Comparison of ENCODE assay signal across 8 cellular contexts in genomic region chr15:41283653-41284424, GRCh38. TPM values are rescaled to one million over a fixed set of nuclear protein-coding genes. Genes with fewer than 3 reads are reported as not detected.
DNase-seq lines count a peak whose midpoint lies in the region; ATAC-seq and TF ChIP-seq lines count a peak whose summit lies in the region.

No MANE protein-coding gene starts in this region.

- peak overlapping the region; percentile 89 for H2BK120ac ChIP-seq in mesendoderm (ENCODE audit: low read depth, low read length)

- DNase-seq in Caki2 (ENCODE audit: low read depth) (peak; percentile 99), HUDEP-2 (lab: John Stamatoyannopoulos, UW; ENCODE audit: unreplicated experiment in 76 of 76) (peak; percentile 35 to 98 (median 95)), NOMO-1 treated with dmso at 0.1 percent for 144 hours (lab: John Stamatoyannopoulos, UW; ENCODE audit: unreplicated experiment) (peak; percentile 98), endodermal cell (peak; percentile 99), mesendoderm (peak; percentile 99)
- peak; percentile 93 for DNase-seq in activated CD8-positive, alpha-beta memory T cell treated with anti-CD3 and anti-CD28 coated beads, Interleukin-2, amount 50 U/mL, for 1 hour (ENCODE audit: extremely low read depth)
- DNase-seq in stimulated activated CD8-positive, alpha-beta memory T cell treated with anti-CD3 and anti-CD28 coated beads, Interleukin-12 subunit alpha, Interleukin-12 subunit beta, amount 100 ng/mL, for 4 hours (ENCODE audit: low read depth), result peak; percentile 93

- peak overlapping the region; percentile 95 for H3K27ac Mint-ChIP-seq in endodermal cell

- in situ Hi-C loops in Caki2 (cut with HindIII; ENCODE audit: low pct_unique_long_range_greater_than_20kb, low sequenced_read_pairs), result no loop called here

- H4K8ac ChIP-seq in mesendoderm (ENCODE audit: low read depth, low read length), result no peak overlapping the region

- H3K27ac ChIP-seq in endodermal cell (ENCODE audit: low read depth, low read length) (peak overlapping the region; percentile 73), mesendoderm (ENCODE audit: low read depth, low read length) (peak overlapping the region; percentile 67)

- no peaks in the 10 kb centered on the region for H3K27me3 Mint-ChIP-seq in endodermal cell (ENCODE audit: insufficient read depth)

- H3K27me3 ChIP-seq in endodermal cell (ENCODE audit: control insufficient read depth, insufficient read depth, low read length, poor library complexity, severe bottlenecking) (no peaks in the 10 kb centered on the region), mesendoderm (ENCODE audit: insufficient read depth, low read length, poor library complexity) (no peaks in the 10 kb centered on the region)

- peaks cover 13% of the 10 kb centered on the region for H3K4me1 Mint-ChIP-seq in endodermal cell

- H3K4me3 ChIP-seq in endodermal cell (ENCODE audit: low read length) (peak overlapping the region; percentile 99), mesendoderm (ENCODE audit: low read length) (peak overlapping the region; percentile 95)

- WGBS in endodermal cell (ENCODE audit: insufficient coverage in 1 of 2, insufficient read length in 1 of 2), 2 experiments, result 0% methylated on average over 51 to 60 of the region's 60 CpGs
- WGBS in mesendoderm (ENCODE audit: extremely low coverage, insufficient coverage, low lambda C conversion rate), result no CpG with 5 or more reads among the region's 60 CpGs

- H4K5ac ChIP-seq in mesendoderm (ENCODE audit: low read length), result no peak overlapping the region

- peak overlapping the region; percentile 99 for H3K4ac ChIP-seq in mesendoderm (ENCODE audit: low read depth, low read length)

- ATAC-seq in GM21390 (IDR thresholded peaks at IDR 0.05; ENCODE audit: unreplicated experiment), result peak; percentile 96

- peaks cover 3% of the 10 kb centered on the region for H3K4me1 ChIP-seq in endodermal cell (ENCODE audit: control insufficient read depth, insufficient read depth, low read length)
- H3K4me1 ChIP-seq in mesendoderm (ENCODE audit: control insufficient read depth, low read depth, low read length), result peaks cover 1% of the 10 kb centered on the region

- H3K36me3 ChIP-seq in endodermal cell (ENCODE audit: control insufficient read depth, insufficient read depth, low read length), result peaks cover 50% of the 10 kb centered on the region
- peaks cover 9% of the 10 kb centered on the region for H3K36me3 ChIP-seq in mesendoderm (ENCODE audit: control insufficient read depth, insufficient read depth, low read length)

- H2BK5ac ChIP-seq in mesendoderm (ENCODE audit: low read length), result peak overlapping the region; percentile 22

- H3K4me3 Mint-ChIP-seq in endodermal cell, result peak overlapping the region; percentile 94

- H3K36me3 Mint-ChIP-seq in endodermal cell (ENCODE audit: low read depth), result peaks cover 49% of the 10 kb centered on the region

- H3K56ac ChIP-seq in mesendoderm (ENCODE audit: low read length), result peak overlapping the region; percentile 98

- H3K4me2 ChIP-seq in mesendoderm (ENCODE audit: low read length), result peak overlapping the region; percentile 29

- H2AK5ac ChIP-seq in mesendoderm (ENCODE audit: low read length), result peak overlapping the region; percentile 8

- peaks cover 31% of the 10 kb centered on the region for H3K79me2 ChIP-seq in mesendoderm (ENCODE audit: control insufficient read depth, insufficient read depth, low read length)

- no peak overlapping the region for H2BK15ac ChIP-seq in mesendoderm (replicated peaks; ENCODE audit: low read depth)

- H3K18ac ChIP-seq in mesendoderm (ENCODE audit: low read length), result peak overlapping the region; percentile 89

- H3K9ac ChIP-seq in endodermal cell (ENCODE audit: extremely low read depth, low read length, poor library complexity, severe bottlenecking) (peak overlapping the region; percentile 90), mesendoderm (ENCODE audit: low read length) (peak overlapping the region; percentile 97)

- H3K9me3 Mint-ChIP-seq in endodermal cell, result peaks cover 3% of the 10 kb centered on the region

- TF ChIP-seq CTCF in endodermal cell (conservative IDR thresholded peaks at IDR 0.05), result no peak

- H3K23ac ChIP-seq in mesendoderm (ENCODE audit: low read length), result peak overlapping the region; percentile 75

- peaks cover 12% of the 10 kb centered on the region for H3K9me3 ChIP-seq in endodermal cell (ENCODE audit: control insufficient read depth, low read length)

- peaks cover 6% of the 10 kb centered on the region for H3K79me1 ChIP-seq in mesendoderm (ENCODE audit: low read length)

RNA-seq across cellular contexts. Expression of gene OIP5, which starts 48.6 kb away (rescaled TPM):
- total RNA-seq in Caki2 (2014; rRNA removed; shearing (Covaris generic); ENCODE audit: low replicate concordance), result 81.2 and 93.0 TPM in 2 replicates
- total RNA-seq in endodermal cell, result 10 to 100 TPM; 18.9 to 22.9 TPM
- polyA plus RNA-seq in endodermal cell (2013, experiment 1 of 2), result 36.1 TPM
- 38.6 TPM for polyA plus RNA-seq in endodermal cell (2013, experiment 2 of 2)
- polyA plus RNA-seq in mesendoderm (2013, experiment 1 of 2), result 42.8 TPM
- 40.8 TPM for polyA plus RNA-seq in mesendoderm (2013, experiment 2 of 2)

RNA-seq across cellular contexts. Expression of gene NUSAP1, which starts 48.8 kb away (rescaled TPM):
- 177 and 204 TPM in 2 replicates for total RNA-seq in Caki2 (2014; rRNA removed; shearing (Covaris generic); ENCODE audit: low replicate concordance)
- 100 to 1,000 TPM; 118 to 185 TPM for total RNA-seq in endodermal cell
- 161 TPM for polyA plus RNA-seq in endodermal cell (2013, experiment 1 of 2)
- polyA plus RNA-seq in endodermal cell (2013, experiment 2 of 2), result 159 TPM
- 98.1 TPM for polyA plus RNA-seq in mesendoderm (2013, experiment 1 of 2)
- 98.3 TPM for polyA plus RNA-seq in mesendoderm (2013, experiment 2 of 2)

RNA-seq across cellular contexts. Expression of gene CHP1, which starts 52.8 kb away (rescaled TPM):
- total RNA-seq in Caki2 (2014; rRNA removed; shearing (Covaris generic); ENCODE audit: low replicate concordance), result 160 and 201 TPM in 2 replicates
- total RNA-seq in endodermal cell, result 10 to 100 TPM; 85.0 to 86.1 TPM
- polyA plus RNA-seq in endodermal cell (2013, experiment 1 of 2), result 61.8 TPM
- polyA plus RNA-seq in endodermal cell (2013, experiment 2 of 2), result 55.3 TPM
- 64.5 TPM for polyA plus RNA-seq in mesendoderm (2013, experiment 1 of 2)
- polyA plus RNA-seq in mesendoderm (2013, experiment 2 of 2), result 62.9 TPM

RNA-seq across cellular contexts. Expression of gene EXD1, which starts 53.3 kb away (rescaled TPM):
- total RNA-seq in Caki2 (2014; rRNA removed; shearing (Covaris generic); ENCODE audit: low replicate concordance), result not detected in 2 replicates
- under 1 TPM in 1 of 2 donors, not detected in 1; 0.26 TPM for total RNA-seq in endodermal cell
- polyA plus RNA-seq in endodermal cell (2013, experiment 1 of 2), result not detected
- polyA plus RNA-seq in endodermal cell (2013, experiment 2 of 2), result 0.12 TPM
- polyA plus RNA-seq in mesendoderm (2013, experiment 1 of 2), result 0.15 TPM
- 0.03 TPM for polyA plus RNA-seq in mesendoderm (2013, experiment 2 of 2)

Comparison
In these comparisons a context has a peak if more than half of its experiments do, and no peak if none do; other contexts are left out.
1. Peak in every context shown above with its lines: DNase-seq, ATAC-seq, H3K4me3 ChIP-seq and H3K27ac ChIP-seq.